In the genomic region with DNA sequence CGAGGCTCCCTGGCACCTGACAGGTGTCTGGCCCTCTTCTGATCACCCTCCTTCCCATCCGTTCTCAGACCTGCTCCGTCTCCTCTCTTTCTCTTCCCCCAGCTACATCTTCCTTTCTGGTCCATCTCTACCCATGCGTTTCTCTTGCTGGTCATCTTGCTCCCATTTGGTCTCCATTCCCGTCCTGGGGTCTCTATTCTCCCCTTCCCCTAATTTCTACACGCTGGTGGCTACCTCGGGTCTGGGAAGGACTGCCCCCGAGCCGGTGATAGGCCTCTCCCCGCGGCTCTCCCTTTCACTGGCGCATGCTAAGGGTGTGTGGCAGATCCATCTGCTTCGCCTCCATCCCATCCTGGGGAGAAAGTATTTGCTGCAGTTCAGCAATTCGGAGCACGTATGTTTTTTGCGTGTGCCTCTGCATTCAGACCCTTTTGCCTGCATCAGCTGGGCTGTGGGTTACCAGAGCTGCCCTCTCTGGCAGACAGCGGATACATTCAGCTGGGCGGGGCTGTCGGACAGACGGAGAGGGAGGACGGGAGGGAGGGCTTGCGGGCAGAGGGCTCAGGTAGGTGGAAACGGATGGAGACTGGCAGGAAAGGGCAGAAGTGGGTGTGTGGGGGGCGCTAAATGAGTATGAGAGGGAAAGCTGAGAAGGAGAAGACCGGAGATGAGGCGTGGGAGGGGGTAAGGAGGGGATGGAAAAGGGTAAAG, we compare ENCODE assay signal across 8 cellular contexts. TPM values are rescaled to one million over a fixed set of nuclear protein-coding genes. Genes with fewer than 3 reads are reported as not detected.
DNase-seq lines count a peak whose midpoint lies in the region; ATAC-seq and TF ChIP-seq lines count a peak whose summit lies in the region.

No MANE protein-coding gene starts in this region.

- 2 to 3% (median 2%) methylated on average over 26 of the region's 26 CpGs for WGBS in ovary, 3 donors

- H3K27ac Mint-ChIP-seq in activated naive CD8-positive, alpha-beta T cell treated with anti-CD3 and anti-CD28 coated beads for 36 hours = peak overlapping the region; percentile 69

- no peak for TF ChIP-seq EP300 in ovary (IDR thresholded peaks at IDR 0.05)

- DNase-seq in Daoy (ENCODE audit: low read depth) (peak; percentile 66), Peyer's patch (peak in 2 of 3 donors; percentile 77 to 84), Right ventricle myocardium superior (peak; percentile 72), ovary (peak; percentile 71 to 79 (median 75)), NCI-H1048 (lab: John Stamatoyannopoulos, UW) (no peak)
- DNase-seq in activated naive CD8-positive, alpha-beta T cell treated with anti-CD3 and anti-CD28 coated beads for 36 hours = peak; percentile 58

- intact Hi-C loops in Right ventricle myocardium superior (cut with DNase I) (no loop called here), ovary (cut with DNase I) (no loop called here)

- H3K36me3 ChIP-seq in Peyer's patch (peaks cover 0 to 8% (median 0%) of the 10 kb centered on the region in 3 donors), ovary (no peaks in the 10 kb centered on the region)

- H3K36me3 Mint-ChIP-seq in activated naive CD8-positive, alpha-beta T cell treated with anti-CD3 and anti-CD28 coated beads for 36 hours = peaks cover 8% of the 10 kb centered on the region

- ATAC-seq in HG02852 (IDR thresholded peaks at IDR 0.05; ENCODE audit: unreplicated experiment) (peak; percentile 17), Right ventricle myocardium superior (ENCODE audit: poor library complexity) (peak; percentile 62), HG03095 (IDR thresholded peaks at IDR 0.05; ENCODE audit: unreplicated experiment) (no peak)

- H3K4me1 ChIP-seq in Peyer's patch = peaks cover 0 to 26% (median 7%) of the 10 kb centered on the region in 4 donors
- H3K4me1 ChIP-seq in ovary (ENCODE audit: insufficient read depth) = peaks cover 7% of the 10 kb centered on the region

- no peaks in the 10 kb centered on the region for H3K27me3 Mint-ChIP-seq in activated naive CD8-positive, alpha-beta T cell treated with anti-CD3 and anti-CD28 coated beads for 36 hours

- no peaks in the 10 kb centered on the region for H3K9me3 Mint-ChIP-seq in activated naive CD8-positive, alpha-beta T cell treated with anti-CD3 and anti-CD28 coated beads for 36 hours

- peak overlapping the region; percentile 52 to 71 (median 62) for H3K4me3 ChIP-seq in Peyer's patch
- H3K4me3 ChIP-seq in ovary = peak overlapping the region; percentile 63

- no peaks in the 10 kb centered on the region for H3K27me3 ChIP-seq in Peyer's patch
- H3K27me3 ChIP-seq in ovary = no peaks in the 10 kb centered on the region

- no peak for TF ChIP-seq POLR2A in Peyer's patch (IDR thresholded peaks at IDR 0.05)
- TF ChIP-seq POLR2A in ovary (IDR thresholded peaks at IDR 0.05) = no peak

- peak overlapping the region; percentile 69 to 85 (median 72) for H3K27ac ChIP-seq in Peyer's patch
- H3K27ac ChIP-seq in ovary = peak overlapping the region; percentile 89 to 90

- H3K9me3 ChIP-seq in Peyer's patch (no peaks in the 10 kb centered on the region), ovary (no peaks in the 10 kb centered on the region)

- TF ChIP-seq CTCF in Peyer's patch (IDR thresholded peaks at IDR 0.05) (no peak), ovary (IDR thresholded peaks at IDR 0.05) (no peak)

- H3K4me3 Mint-ChIP-seq in activated naive CD8-positive, alpha-beta T cell treated with anti-CD3 and anti-CD28 coated beads for 36 hours = peak overlapping the region; percentile 89

- peaks cover 20% of the 10 kb centered on the region for H3K4me1 Mint-ChIP-seq in activated naive CD8-positive, alpha-beta T cell treated with anti-CD3 and anti-CD28 coated beads for 36 hours

RNA-seq across cellular contexts. Expression of gene CLSTN3, which starts 0.8 kb away (rescaled TPM):
- total RNA-seq in Daoy (2014; rRNA removed; shearing (Covaris generic)) = 3.7 and 10.6 TPM in 2 replicates
- total RNA-seq in Peyer's patch = 100 to 1,000 TPM in 1 of 4 donors, 10 to 100 TPM in 3; 35.0 to 120 (median 57.3) TPM
- 10 to 100 TPM; 16.5 to 17.2 TPM for total RNA-seq in activated naive CD8-positive, alpha-beta T cell treated with anti-CD3 and anti-CD28 coated beads for 36 hours
- total RNA-seq in Right ventricle myocardium superior = 3.7 TPM
- 100 to 1,000 TPM in 2 of 7 donors, 10 to 100 TPM in 5; 45.4 to 142 (median 68.2) TPM for total RNA-seq in ovary
- polyA plus RNA-seq in ovary = 10 to 100 TPM; 28.9 to 59.2 TPM

RNA-seq across cellular contexts. Expression of gene RBP5, which starts 2.3 kb away (rescaled TPM):
- total RNA-seq in Daoy (2014; rRNA removed; shearing (Covaris generic)) = 0.46 TPM in 1 of 2 replicates, not detected in the other
- total RNA-seq in Peyer's patch (10 to 100 TPM in 1 of 4 donors, 1 to 10 TPM in 2, not detected in 1; 3.7 to 64.4 (median 4.3) TPM), Right ventricle myocardium superior (0.46 TPM), ovary (10 to 100 TPM in 1 of 7 donors, 1 to 10 TPM in 6; 1.2 to 17.3 (median 3.5) TPM)
- total RNA-seq in activated naive CD8-positive, alpha-beta T cell treated with anti-CD3 and anti-CD28 coated beads for 36 hours = not detected
- 1 to 10 TPM; 6.1 to 6.4 TPM for polyA plus RNA-seq in ovary

RNA-seq across cellular contexts. Expression of gene C1RL, which starts 21.9 kb away (rescaled TPM):
- total RNA-seq in Daoy (2014; rRNA removed; shearing (Covaris generic)) = 3.1 and 13.3 TPM in 2 replicates
- total RNA-seq in Peyer's patch = 10 to 100 TPM; 44.6 to 87.7 (median 51.5) TPM
- 10 to 100 TPM in 1 of 2 experiments, 1 to 10 TPM in 1; 8.6 to 10.1 TPM for total RNA-seq in activated naive CD8-positive, alpha-beta T cell treated with anti-CD3 and anti-CD28 coated beads for 36 hours
- 10.7 TPM for total RNA-seq in Right ventricle myocardium superior
- total RNA-seq in ovary = 100 to 1,000 TPM in 4 of 7 donors, 10 to 100 TPM in 3; 48.4 to 160 (median 116) TPM
- polyA plus RNA-seq in ovary = 10 to 100 TPM; 73.1 to 88.7 TPM

RNA-seq across cellular contexts. Expression of gene C1R, which starts 38.7 kb away (rescaled TPM):
- total RNA-seq in Daoy (2014; rRNA removed; shearing (Covaris generic)) = 2.3 and 2.9 TPM in 2 replicates
- total RNA-seq in Peyer's patch = 100 to 1,000 TPM in 3 of 4 donors, 10 to 100 TPM in 1; 27.5 to 151 (median 125) TPM
- 1 to 10 TPM; 1.6 to 2.5 TPM for total RNA-seq in activated naive CD8-positive, alpha-beta T cell treated with anti-CD3 and anti-CD28 coated beads for 36 hours
- 165 TPM for total RNA-seq in Right ventricle myocardium superior
- 1,000 to 10,000 TPM in 3 of 7 donors, 100 to 1,000 TPM in 4; 472 to 1,524 (median 759) TPM for total RNA-seq in ovary
- 1,000 to 10,000 TPM in 1 of 2 donors, 100 to 1,000 TPM in 1; 796 to 1,393 TPM for polyA plus RNA-seq in ovary

RNA-seq across cellular contexts. Expression of gene PEX5, which starts 58.5 kb away (rescaled TPM):
- total RNA-seq in Daoy (2014; rRNA removed; shearing (Covaris generic)) = 23.2 and 26.8 TPM in 2 replicates
- total RNA-seq in Peyer's patch = 10 to 100 TPM; 26.1 to 47.0 (median 37.7) TPM
- 10 to 100 TPM; 39.1 to 40.3 TPM for total RNA-seq in activated naive CD8-positive, alpha-beta T cell treated with anti-CD3 and anti-CD28 coated beads for 36 hours
- total RNA-seq in Right ventricle myocardium superior = 34.1 TPM
- 10 to 100 TPM; 23.0 to 71.4 (median 59.8) TPM for total RNA-seq in ovary
- 10 to 100 TPM; 28.8 to 35.6 TPM for polyA plus RNA-seq in ovary
